Comparison of ENCODE assay signal across 14 cellular contexts in genomic region chr1:12081648-12082396, GRCh38. TPM values are rescaled to one million over a fixed set of nuclear protein-coding genes. Genes with fewer than 3 reads are reported as not detected.
DNase-seq lines count a peak whose midpoint lies in the region; FAIRE-seq and TF ChIP-seq lines count a peak whose summit lies in the region.
"Had no signal": no experiment of that assay in that cellular context is flagged by ENCODE, and none has a peak within 500 bp of the region (broad histone marks: within the 10 kb centered on the region; RNA-seq: fewer than 3 reads in every experiment).

No MANE protein-coding gene starts in this region.

- no peak for TF ChIP-seq CTCF in SU-DHL-6 (IDR thresholded peaks at IDR 0.05; ENCODE audit: insufficient read depth, low read length, poor library complexity, severe bottlenecking)
- no peak for TF ChIP-seq CTCF in kidney (IDR thresholded peaks at IDR 0.05; ENCODE audit: borderline replicate concordance, extremely low read depth, insufficient read depth)

- in situ Hi-C loops in G401 (cut with HindIII; ENCODE audit: low sequenced_read_pairs): no loop called here

- peak overlapping the region in 6 of 8 donors; percentile 12 to 97 (median 46) for H3K27ac Mint-ChIP-seq in CD8-positive, alpha-beta memory T cell

- peaks cover 2 to 19% (median 11%) of the 10 kb centered on the region in 5 donors for H3K9me3 Mint-ChIP-seq in CD8-positive, alpha-beta memory T cell

- no peak overlapping the region for H3K4me2 ChIP-seq in SU-DHL-6 (ENCODE audit: low read depth, low read length, poor library complexity, severe bottlenecking)

- intact Hi-C loops in kidney (cut with DNase I): no loop called here

- peak overlapping the region; percentile 3 for H3K27ac ChIP-seq in CD8-positive, alpha-beta memory T cell (ENCODE audit: low read depth, low read length)
- H3K27ac ChIP-seq in SU-DHL-6 (ENCODE audit: low read depth, low read length) (no peak overlapping the region), kidney (ENCODE audit: low read depth in 2 of 2, low read length in 2 of 2) (no peak overlapping the region)
- H3K27ac ChIP-seq: pancreas had no signal

- H3K4me1 ChIP-seq in CD8-positive, alpha-beta memory T cell (ENCODE audit: insufficient read depth, low read length): peaks cover 5% of the 10 kb centered on the region
- H3K4me1 ChIP-seq in kidney (ENCODE audit: control insufficient read depth in 1 of 2, insufficient read depth in 1 of 2, low read depth in 1 of 2, low read length in 2 of 2): no peaks in the 10 kb centered on the region
- H3K4me1 ChIP-seq: pancreas had no signal

- CTCF ChIA-PET in CD8-positive, alpha-beta memory T cell (lab: Charles Lee): interaction anchor here (0.6 kb wide), 1 partner anchor 8 kb away, joined by 3 read pairs; no protein-coding TSS in a partner anchor

- H3K36me3 ChIP-seq in CD8-positive, alpha-beta memory T cell (ENCODE audit: insufficient read depth, low read length): no peaks in the 10 kb centered on the region
- H3K36me3 ChIP-seq in SU-DHL-6 (ENCODE audit: low read length): no peaks in the 10 kb centered on the region
- no peaks in the 10 kb centered on the region for H3K36me3 ChIP-seq in kidney (ENCODE audit: control insufficient read depth in 1 of 2, insufficient read depth in 2 of 2, low read length in 2 of 2)
- H3K36me3 ChIP-seq: pancreas had no signal

- H3K9me2 ChIP-seq in SU-DHL-6 (replicated peaks; ENCODE audit: insufficient read depth, low read length): no peaks in the 10 kb centered on the region

- H3K79me2 ChIP-seq in SU-DHL-6 (ENCODE audit: insufficient read depth, low read length): no peaks in the 10 kb centered on the region

- H2AFZ ChIP-seq in SU-DHL-6 (ENCODE audit: low read depth, low read length, severe bottlenecking): peak overlapping the region; percentile 52

- peaks cover 0 to 9% (median 0%) of the 10 kb centered on the region in 3 donors for H3K36me3 Mint-ChIP-seq in CD8-positive, alpha-beta memory T cell

- H3K9ac ChIP-seq in SU-DHL-6 (ENCODE audit: low read length) (no peak overlapping the region), kidney (ENCODE audit: low read length in 2 of 2) (no peak overlapping the region)

- peaks cover 0 to 3% of the 10 kb centered on the region in 2 donors for H3K27me3 Mint-ChIP-seq in CD8-positive, alpha-beta memory T cell

- no peak overlapping the region for H3K4me3 ChIP-seq in CD8-positive, alpha-beta memory T cell (ENCODE audit: low read length)
- H3K4me3 ChIP-seq in SU-DHL-6 (ENCODE audit: insufficient read depth, low read length, poor library complexity, severe bottlenecking) (no peak overlapping the region), kidney (ENCODE audit: low read length in 2 of 2) (no peak overlapping the region)
- H3K4me3 ChIP-seq: pancreas had no signal

- no peak for FAIRE-seq in kidney (lab: Jason Lieb, UNC)
- FAIRE-seq: pancreas had no signal

- H3K4me1 Mint-ChIP-seq in CD8-positive, alpha-beta memory T cell: peaks cover 18 to 32% (median 19%) of the 10 kb centered on the region in 3 donors

- peak; percentile 16 for TF ChIP-seq POLR2A in GM18526 (IDR thresholded peaks at IDR 0.05; ENCODE audit: extremely low read depth, insufficient read length)

- peak in 1 of 5 donors; percentile 13 for DNase-seq in CD8-positive, alpha-beta memory T cell
- DNase-seq in kidney (peak; percentile 29), SK-N-DZ (ENCODE audit: low spot score) (no peak), middle frontal gyrus (ENCODE audit: extremely low spot score, low spot score) (no peak), G401 (ENCODE audit: low spot score) (no peak)
- no peak for DNase-seq in NK-92 treated with Interleukin-12 subunit alpha and Interleukin-12 subunit beta, amount 100 ng/mL, for 24 hours (lab: John Stamatoyannopoulos, UW)
- DNase-seq: cortex of kidney; KBM-7; NCI-H1694; NCI-H526; pancreas; stimulated activated CD4-positive, alpha-beta T cell treated with anti-CD3 and anti-CD28 coated beads, Interleukin-12 subunit alpha, Interleukin-12 subunit beta, amount 100 ng/mL, for 4 hours had no signal

- H3K9me3 ChIP-seq in CD8-positive, alpha-beta memory T cell (ENCODE audit: low read length): no peaks in the 10 kb centered on the region
- H3K9me3 ChIP-seq in SU-DHL-6 (ENCODE audit: insufficient read depth, low read length): no peaks in the 10 kb centered on the region
- H3K9me3 ChIP-seq in kidney (ENCODE audit: control insufficient read depth in 1 of 2, low read length in 2 of 2): peaks cover 0 to 6% of the 10 kb centered on the region in 2 donors
- H3K9me3 ChIP-seq: pancreas had no signal

- H4K20me1 ChIP-seq in SU-DHL-6 (ENCODE audit: low read depth, low read length): no peaks in the 10 kb centered on the region

- no peaks in the 10 kb centered on the region for H3F3A ChIP-seq in SU-DHL-6 (ENCODE audit: insufficient read depth)

- peak overlapping the region in 2 of 7 donors; percentile 6 to 7 for H3K4me3 Mint-ChIP-seq in CD8-positive, alpha-beta memory T cell

- no peaks in the 10 kb centered on the region for H3K27me3 ChIP-seq in CD8-positive, alpha-beta memory T cell (ENCODE audit: insufficient read depth, low read length, poor library complexity, severe bottlenecking)
- H3K27me3 ChIP-seq in SU-DHL-6 (ENCODE audit: low read length): no peaks in the 10 kb centered on the region
- H3K27me3 ChIP-seq: pancreas had no signal

- POLR2A ChIA-PET in CD8-positive, alpha-beta memory T cell (lab: Charles Lee): no interaction called here

RNA-seq across cellular contexts. Expression of gene TNFRSF8, which starts 18.7 kb away (rescaled TPM):
- total RNA-seq in CD8-positive, alpha-beta memory T cell: 1 to 10 TPM; 1.5 to 1.9 TPM
- not detected for polyA plus RNA-seq in CD8-positive, alpha-beta memory T cell
- 0.94 TPM for total RNA-seq in kidney
- polyA plus RNA-seq in kidney (ENCODE audit: insufficient read depth, low read depth, low replicate concordance): 0.97 TPM
- polyA plus RNA-seq in SK-N-DZ (2014; cell fraction: cytosol; rRNA removed): 0.07 and 0.14 TPM in 2 replicates
- polyA plus RNA-seq in SK-N-DZ (2014; cell fraction: nucleus; rRNA removed): not detected in 2 replicates
- 0.25 TPM in 1 of 2 replicates, not detected in the other for total RNA-seq in G401 (2014; rRNA removed; shearing (Covaris generic))
